ENCODE assay signal across 9 cellular contexts in genomic region chr7:130485734-130486113, GRCh38. TPM values are rescaled to one million over a fixed set of nuclear protein-coding genes. Genes with fewer than 3 reads are reported as not detected.
DNase-seq lines count a peak whose midpoint lies in the region; ATAC-seq, FAIRE-seq and TF ChIP-seq lines count a peak whose summit lies in the region.
"Had no signal": no experiment of that assay in that cellular context is flagged by ENCODE, and none has a peak within 500 bp of the region (broad histone marks: within the 10 kb centered on the region; RNA-seq: fewer than 3 reads in every experiment).

No MANE protein-coding gene starts in this region.

- no peak overlapping the region for H3K18ac ChIP-seq in neuronal stem cell (ENCODE audit: low read length)

- no peak overlapping the region for H3K4ac ChIP-seq in neuronal stem cell (ENCODE audit: low read length)

- H2BK5ac ChIP-seq in neuronal stem cell (ENCODE audit: low read length): no peak overlapping the region

- H4K91ac ChIP-seq in neuronal stem cell (ENCODE audit: low read depth, low read length, poor library complexity): no peak overlapping the region

- no peak overlapping the region for H2AK5ac ChIP-seq in neuronal stem cell (ENCODE audit: low read depth, low read length)

- peaks cover 6% of the 10 kb centered on the region for H3K79me1 ChIP-seq in neuronal stem cell (ENCODE audit: low read depth, low read length)

- H4K8ac ChIP-seq in neuronal stem cell (ENCODE audit: low read depth, low read length): no peak overlapping the region

- H3K4me1 Mint-ChIP-seq in CD8-positive, alpha-beta memory T cell: peaks cover 17 to 25% (median 18%) of the 10 kb centered on the region in 3 donors

- peak overlapping the region; percentile 79 for H3K4me3 ChIP-seq in CD8-positive, alpha-beta memory T cell (ENCODE audit: low read length)
- H3K4me3 ChIP-seq in OCI-LY3 (ENCODE audit: low read length) (peak overlapping the region; percentile 82), duodenal mucosa (ENCODE audit: low read depth in 1 of 2, low read length in 2 of 2) (peak overlapping the region; percentile 77 to 88), neuronal stem cell (ENCODE audit: low read length in 2 of 2) (no peak overlapping the region)

- peak overlapping the region; percentile 64; the same call in 1 of the 2 replicates for H3K9ac ChIP-seq in OCI-LY3 (ENCODE audit: low read length)
- peak overlapping the region; percentile 59 to 71 for H3K9ac ChIP-seq in duodenal mucosa (ENCODE audit: low read depth in 1 of 2, low read length in 2 of 2)
- no peak overlapping the region for H3K9ac ChIP-seq in neuronal stem cell (ENCODE audit: low read depth, low read length, poor library complexity)

- DNase-seq in CD8-positive, alpha-beta memory T cell: no peak
- DNase-seq in neuronal stem cell (ENCODE audit: low spot score) (no peak), urothelium cell line (ENCODE audit: low spot score) (no peak), islet precursor cell (no peak), frontal cortex (ENCODE audit: low spot score in 2 of 2) (no peak)

- H4K20me1 ChIP-seq in OCI-LY3 (ENCODE audit: insufficient read depth, low read length): no peaks in the 10 kb centered on the region

- FAIRE-seq in urothelium cell line (lab: Jason Lieb, UNC) (no peak), frontal cortex (lab: Jason Lieb, UNC) (no peak)

- no peaks in the 10 kb centered on the region for H3K9me3 ChIP-seq in CD8-positive, alpha-beta memory T cell (ENCODE audit: low read length)
- H3K9me3 ChIP-seq in OCI-LY3 (ENCODE audit: insufficient read depth, low read length) (no peaks in the 10 kb centered on the region), duodenal mucosa (ENCODE audit: control insufficient read depth in 1 of 2, low read length in 2 of 2) (no peaks in the 10 kb centered on the region), neuronal stem cell (replicated peaks in 1 of 2; ENCODE audit: control insufficient read depth in 2 of 2, insufficient read depth in 1 of 2, low read depth in 1 of 2, low read length in 2 of 2) (peaks cover 0 to 2% of the 10 kb centered on the region in 2 donors)
- H3K9me3 ChIP-seq: gastroesophageal sphincter had no signal

- no peak overlapping the region for H3K14ac ChIP-seq in neuronal stem cell (ENCODE audit: low read length)

- peak overlapping the region; percentile 95 for H2AFZ ChIP-seq in OCI-LY3 (ENCODE audit: low read depth, low read length)
- H2AFZ ChIP-seq in neuronal stem cell (ENCODE audit: low read length): no peak overlapping the region

- H3K27me3 Mint-ChIP-seq in CD8-positive, alpha-beta memory T cell: peaks cover 39 to 75% of the 10 kb centered on the region in 2 donors

- CTCF ChIA-PET in CD8-positive, alpha-beta memory T cell (lab: Charles Lee): no interaction called here

- H3K36me3 Mint-ChIP-seq in CD8-positive, alpha-beta memory T cell: no peaks in the 10 kb centered on the region

- no peak overlapping the region for H2BK12ac ChIP-seq in neuronal stem cell (ENCODE audit: low read length)

- H3K4me1 ChIP-seq in CD8-positive, alpha-beta memory T cell (ENCODE audit: insufficient read depth, low read length): no peaks in the 10 kb centered on the region
- H3K4me1 ChIP-seq in OCI-LY3 (ENCODE audit: low read length): peaks cover 11% of the 10 kb centered on the region
- peaks cover 13 to 18% of the 10 kb centered on the region in 2 donors for H3K4me1 ChIP-seq in duodenal mucosa (ENCODE audit: control insufficient read depth in 1 of 2, insufficient read depth in 2 of 2, low read length in 2 of 2)
- H3K4me1 ChIP-seq in neuronal stem cell (ENCODE audit: control insufficient read depth in 2 of 2, insufficient read depth in 1 of 2, low read depth in 1 of 2, low read length in 2 of 2): peaks cover 0 to 7% of the 10 kb centered on the region in 2 donors

- no peaks in the 10 kb centered on the region for H3K27me3 ChIP-seq in CD8-positive, alpha-beta memory T cell (ENCODE audit: insufficient read depth, low read length, poor library complexity, severe bottlenecking)
- 0 out of 2 replicates have a peak, but pooled peaks cover 4% of the 10 kb centered on the region for H3K27me3 ChIP-seq in OCI-LY3 (ENCODE audit: low read depth, low read length)
- no peaks in the 10 kb centered on the region for H3K27me3 ChIP-seq in duodenal mucosa (ENCODE audit: control insufficient read depth in 1 of 2, insufficient read depth in 2 of 2, low read length in 2 of 2)
- H3K27me3 ChIP-seq in neuronal stem cell (ENCODE audit: control insufficient read depth in 3 of 3, insufficient read depth in 3 of 3, low read depth in 1 of 3, low read length in 3 of 3): no peaks in the 10 kb centered on the region

- H3K4me2 ChIP-seq in OCI-LY3 (ENCODE audit: low read length): peak overlapping the region; percentile 86
- H3K4me2 ChIP-seq in neuronal stem cell (ENCODE audit: insufficient read depth, low read length, poor library complexity, severe bottlenecking): peak overlapping the region; percentile 88

- no peak overlapping the region for H3K27ac Mint-ChIP-seq in CD8-positive, alpha-beta memory T cell

- H2BK120ac ChIP-seq in neuronal stem cell (ENCODE audit: low read depth, low read length): no peak overlapping the region

- ATAC-seq in HG02678 (IDR thresholded peaks at IDR 0.05; ENCODE audit: unreplicated experiment): no peak

- H2BK15ac ChIP-seq in neuronal stem cell (ENCODE audit: low read length): no peak overlapping the region

- no peak overlapping the region for H3K23ac ChIP-seq in neuronal stem cell (ENCODE audit: low read depth, low read length, poor library complexity)

- POLR2A ChIA-PET in CD8-positive, alpha-beta memory T cell (lab: Charles Lee): no interaction called here

- TF ChIP-seq CTCF in OCI-LY3 (IDR thresholded peaks at IDR 0.05; ENCODE audit: low read depth, low read length): no peak

- H3K36me3 ChIP-seq in CD8-positive, alpha-beta memory T cell (ENCODE audit: insufficient read depth, low read length): no peaks in the 10 kb centered on the region
- no peaks in the 10 kb centered on the region for H3K36me3 ChIP-seq in OCI-LY3 (replicated peaks; ENCODE audit: low read depth, low read length)
- no peaks in the 10 kb centered on the region for H3K36me3 ChIP-seq in duodenal mucosa (ENCODE audit: control insufficient read depth in 1 of 2, insufficient read depth in 2 of 2, low read length in 2 of 2)
- H3K36me3 ChIP-seq in neuronal stem cell (replicated peaks in 1 of 2; ENCODE audit: control insufficient read depth in 2 of 2, insufficient read depth in 2 of 2, low read length in 2 of 2): no peaks in the 10 kb centered on the region
- H3K36me3 ChIP-seq: gastroesophageal sphincter had no signal

- H3K9me3 Mint-ChIP-seq in CD8-positive, alpha-beta memory T cell: no peaks in the 10 kb centered on the region

- H3K27ac ChIP-seq in CD8-positive, alpha-beta memory T cell (ENCODE audit: low read depth, low read length): no peak overlapping the region
- H3K27ac ChIP-seq in OCI-LY3 (ENCODE audit: low read length) (no peak overlapping the region), duodenal mucosa (ENCODE audit: low read depth, low read length) (no peak overlapping the region), neuronal stem cell (replicated peaks; ENCODE audit: low read length) (no peak overlapping the region)

- peaks cover 18% of the 10 kb centered on the region for H3K79me2 ChIP-seq in OCI-LY3 (ENCODE audit: low read length)

- WGBS in neuronal stem cell (ENCODE audit: extremely low coverage in 2 of 2, insufficient read length in 2 of 2, insufficient replicate concordance in 1 of 2), 2 donors: no CpG with 5 or more reads among the region's 11 CpGs

- H3K4me3 Mint-ChIP-seq in CD8-positive, alpha-beta memory T cell: peak overlapping the region; percentile 82 to 92 (median 90)

RNA-seq across cellular contexts. Expression of gene MEST, which starts 6.2 kb away (rescaled TPM):
- 1 to 10 TPM; 1.8 to 2.7 TPM for total RNA-seq in CD8-positive, alpha-beta memory T cell
- polyA plus RNA-seq in CD8-positive, alpha-beta memory T cell: 4.3 TPM
- polyA plus RNA-seq in neuronal stem cell (2013, experiment 1 of 2): 487 TPM
- polyA plus RNA-seq in neuronal stem cell (2013, experiment 2 of 2): 485 TPM
- total RNA-seq in frontal cortex: 65.6 TPM

RNA-seq across cellular contexts. Expression of gene CEP41, which starts 44.9 kb away (rescaled TPM):
- total RNA-seq in CD8-positive, alpha-beta memory T cell: 10 to 100 TPM; 16.6 to 18.8 TPM
- polyA plus RNA-seq in CD8-positive, alpha-beta memory T cell: 23.6 TPM
- polyA plus RNA-seq in neuronal stem cell (2013, experiment 1 of 2): 20.9 TPM
- 21.0 TPM for polyA plus RNA-seq in neuronal stem cell (2013, experiment 2 of 2)
- total RNA-seq in frontal cortex: 11.4 TPM

Comparison
In these comparisons a context has a peak if more than half of its experiments do, and no peak if none do; other contexts are left out.
1. H3K4me3 ChIP-seq: peak in CD8-positive, alpha-beta memory T cell (single experiment), OCI-LY3 (single experiment) and duodenal mucosa (2 of 2); none in neuronal stem cell (0 of 2).
2. RNA of gene MEST, which starts 6.2 kb away (total RNA-seq): 65.6 TPM in frontal cortex (single experiment); 1.8 to 2.7 TPM in CD8-positive, alpha-beta memory T cell; every median in the first group is over 10 times any median in the second.